Comparison of ENCODE assay signal across 1 cellular context in genomic region chr6:43883698-43884659, GRCh38.
TF ChIP-seq lines count a peak whose summit lies in the region.

No MANE protein-coding gene starts in this region.

TF ChIP-seq in GM23338, 12 proteins besides CTCF, POLR2A, EP300 and RAD21 (continued from another document):
- TF ChIP-seq ZNF462 (CRISPR knock-in tag; IDR thresholded peaks at IDR 0.05), result no peak
- TF ChIP-seq EZH2phosphoT487 (IDR thresholded peaks at IDR 0.05; ENCODE audit: unreplicated experiment), result no peak
- no peak for TF ChIP-seq NANOG (IDR thresholded peaks at IDR 0.05; ENCODE audit: borderline replicate concordance)
- TF ChIP-seq STAT1 (IDR thresholded peaks at IDR 0.05; ENCODE audit: unreplicated experiment), result no peak
- no peak for TF ChIP-seq ETS1 (IDR thresholded peaks at IDR 0.05)
- TF ChIP-seq CREB1 (CRISPR knock-in tag; IDR thresholded peaks at IDR 0.05; ENCODE audit: low read depth), result no peak
